25 cellular contexts compared by ENCODE assay signal in genomic region chr19:49684983-49685553, GRCh38. TPM values are rescaled to one million over a fixed set of nuclear protein-coding genes. Genes with fewer than 3 reads are reported as not detected.
A peak's percentile ranks its signal among the peaks of the same experiment; 100 is the strongest.
DNase-seq lines count a peak whose midpoint lies in the region; ATAC-seq and TF ChIP-seq lines count a peak whose summit lies in the region.
"Had no signal": no experiment of that assay in that cellular context is flagged by ENCODE, and none has a peak within 500 bp of the region (broad histone marks: within the 10 kb centered on the region; RNA-seq: fewer than 3 reads in every experiment).

No MANE protein-coding gene starts in this region.

- no peaks in the 10 kb centered on the region for H3K27me3 ChIP-seq in H9 (ENCODE audit: insufficient read depth, low read length)
- H3K27me3 ChIP-seq: ascending aorta, dorsolateral prefrontal cortex, uterus had no signal

- H3K18ac ChIP-seq in H9 (ENCODE audit: insufficient read length, low read depth, low read length): no peak overlapping the region

- H3K27me3 Mint-ChIP-seq in H9 (ENCODE audit: low read depth): no peaks in the 10 kb centered on the region; the same call in 1 of the 2 replicates
- no peaks in the 10 kb centered on the region for H3K27me3 Mint-ChIP-seq in chondrocyte (ENCODE audit: low read depth)
- peaks cover 5% of the 10 kb centered on the region for H3K27me3 Mint-ChIP-seq in neural crest cell (ENCODE audit: low read depth)
- H3K27me3 Mint-ChIP-seq: activated naive CD8-positive, alpha-beta T cell treated with anti-CD3 and anti-CD28 coated beads for 36 hours had no signal

- H3K79me2 ChIP-seq in H9 (ENCODE audit: insufficient read depth, low read length): no peaks in the 10 kb centered on the region; the same call in 1 of the 2 replicates

- DNase-seq in GM12865 (ENCODE audit: low read depth) (no peak), H9 (no peak), chondrocyte (ENCODE audit: low spot score) (no peak), neural crest cell (ENCODE audit: low read depth, low spot score) (no peak), SW480 (ENCODE audit: low spot score) (no peak)
- DNase-seq: activated effector memory CD4-positive, alpha-beta T cell treated with Interleukin-2 at 50 U/mL for 16 hours; activated naive CD8-positive, alpha-beta T cell treated with anti-CD3 and anti-CD28 coated beads for 36 hours; dorsolateral prefrontal cortex; kidney glomerular epithelial cell; NCI-H1436 treated with DMSO at 0.1 percent for 48 hours; NCI-H2107; NCI-H446; stimulated activated CD4-positive, alpha-beta T cell treated with anti-CD3 and anti-CD28 coated beads, Interleukin-4, amount 100 ng/mL, for 24 hours; stimulated activated naive CD4-positive, alpha-beta T cell; uterus had no signal

- WGBS in H9 (ENCODE audit: extremely low coverage, insufficient read length, low lambda C conversion rate): no CpG with 5 or more reads among the region's 13 CpGs

- H2BK5ac ChIP-seq in H9 (ENCODE audit: insufficient read length, low read length): no peak overlapping the region

- no peak overlapping the region for H3K4me2 ChIP-seq in H9 (ENCODE audit: insufficient read depth, insufficient read length, low read length)

- no peak overlapping the region for H2BK12ac ChIP-seq in H9 (ENCODE audit: insufficient read length, low read depth, low read length)

- H2AFZ ChIP-seq in H9 (ENCODE audit: low read length): no peak overlapping the region

- H2AK5ac ChIP-seq in H9 (ENCODE audit: insufficient read length, low read length): no peak overlapping the region

- H3K4me1 ChIP-seq in H9 (ENCODE audit: insufficient read depth, low read length): peaks cover 10% of the 10 kb centered on the region; the same call in 1 of the 2 replicates

- H4K8ac ChIP-seq in H9 (replicated peaks; ENCODE audit: insufficient read length, low read depth, low read length): no peak overlapping the region

- H3K79me1 ChIP-seq in H9 (ENCODE audit: insufficient read depth, low read depth, low read length, poor library complexity, severe bottlenecking): peaks cover 2% of the 10 kb centered on the region

- H4K91ac ChIP-seq in H9 (ENCODE audit: insufficient read length, low read depth, low read length): no peak overlapping the region

- H2BK20ac ChIP-seq in H9 (ENCODE audit: low read depth, low read length, poor library complexity, severe bottlenecking): no peak overlapping the region

- no peak overlapping the region for H3K27ac ChIP-seq in H9 (ENCODE audit: insufficient read length, low read depth, low read length)
- H3K27ac ChIP-seq: ascending aorta, C4-2B, uterus, VCaP had no signal

- H3K4me1 Mint-ChIP-seq in H9 (peaks cover 30 to 55% of the 10 kb centered on the region in 2 experiments), chondrocyte (ENCODE audit: low read depth) (peaks cover 16% of the 10 kb centered on the region), neural crest cell (peaks cover 25% of the 10 kb centered on the region)

- no peak overlapping the region for H2BK15ac ChIP-seq in H9 (ENCODE audit: low read depth, low read length)

- H3K27ac Mint-ChIP-seq in H9 (peak overlapping the region in 2 of 3 experiments; percentile 39 to 72; a peak in 2 of 7 replicates), chondrocyte (ENCODE audit: unreplicated experiment) (no peak overlapping the region), neural crest cell (ENCODE audit: unreplicated experiment) (no peak overlapping the region)

- peaks cover 3% of the 10 kb centered on the region for H3K23me2 ChIP-seq in H9 (ENCODE audit: insufficient read length, low read depth, low read length, poor library complexity, severe bottlenecking)

- no peak overlapping the region for H3K14ac ChIP-seq in H9 (ENCODE audit: insufficient read depth, low read length)

- H3T11ph ChIP-seq in H9 (ENCODE audit: low read length): no peak overlapping the region

- H4K20me1 ChIP-seq in H9 (ENCODE audit: control insufficient read depth, insufficient read depth, insufficient read length): no peaks in the 10 kb centered on the region

- H3K36me3 Mint-ChIP-seq in H9 (ENCODE audit: insufficient read depth in 1 of 3, low read depth in 3 of 3) (peaks cover 43 to 72% (median 63%) of the 10 kb centered on the region in 3 experiments), chondrocyte (ENCODE audit: low read depth) (peaks cover 17% of the 10 kb centered on the region), neural crest cell (ENCODE audit: low read depth) (peaks cover 15% of the 10 kb centered on the region)

- H3K56ac ChIP-seq in H9 (ENCODE audit: insufficient read length, low read depth, low read length): no peak overlapping the region

- peak; percentile 2 for TF ChIP-seq CTCF in GM12865 (IDR thresholded peaks at IDR 0.05; ENCODE audit: insufficient read depth, low read depth, low read length, missing control alignments)
- no peak for TF ChIP-seq CTCF in H9 (conservative IDR thresholded peaks at IDR 0.05)
- peak; percentile 17 for TF ChIP-seq CTCF in chondrocyte (IDR thresholded peaks at IDR 0.05)
- no peak for TF ChIP-seq CTCF in neural crest cell (conservative IDR thresholded peaks at IDR 0.05)

- no peak overlapping the region for H3K23ac ChIP-seq in H9 (ENCODE audit: insufficient read length, low read depth, low read length)

- no peaks in the 10 kb centered on the region for H3K9me3 ChIP-seq in H9 (ENCODE audit: control insufficient read depth, low read depth, low read length)
- H3K9me3 ChIP-seq: ascending aorta, HAP-1, uterus had no signal

- H3K4me3 Mint-ChIP-seq in H9: peak overlapping the region in 1 of 2 experiments; percentile 51; a peak in 3 of 5 replicates
- no peak overlapping the region for H3K4me3 Mint-ChIP-seq in chondrocyte (ENCODE audit: unreplicated experiment)
- H3K4me3 Mint-ChIP-seq in neural crest cell: peak overlapping the region; percentile 74
- H3K4me3 Mint-ChIP-seq: nephron had no signal

- H2BK120ac ChIP-seq in H9 (ENCODE audit: low read depth, low read length, poor library complexity, severe bottlenecking): no peak overlapping the region

- ATAC-seq in HG03196 (IDR thresholded peaks at IDR 0.05; ENCODE audit: unreplicated experiment): no peak
- no peak for ATAC-seq in HG03097 (IDR thresholded peaks at IDR 0.05; ENCODE audit: low FRiP score, unreplicated experiment)
- ATAC-seq in HG02840 (IDR thresholded peaks at IDR 0.05; ENCODE audit: low FRiP score, unreplicated experiment): no peak
- ATAC-seq: sciatic nerve had no signal

- H3K4ac ChIP-seq in H9 (ENCODE audit: low read depth, low read length): no peak overlapping the region

- H3K9ac ChIP-seq in H9 (ENCODE audit: extremely low read depth, insufficient read length, low read length): no peak overlapping the region

- H4K5ac ChIP-seq in H9 (ENCODE audit: insufficient read length, low read depth, low read length): no peak overlapping the region

- H3K4me3 ChIP-seq in GM12865 (ENCODE audit: low read depth, low read length): no peak overlapping the region
- H3K4me3 ChIP-seq: ascending aorta, dorsolateral prefrontal cortex, HAP-1, lung, uterus had no signal

- H3K9me3 Mint-ChIP-seq in H9: no peaks in the 10 kb centered on the region; a peak in 2 of 5 replicates
- H3K9me3 Mint-ChIP-seq in chondrocyte (ENCODE audit: low read depth): no peaks in the 10 kb centered on the region
- H3K9me3 Mint-ChIP-seq in neural crest cell: no peaks in the 10 kb centered on the region
- H3K9me3 Mint-ChIP-seq: activated naive CD8-positive, alpha-beta T cell treated with anti-CD3 and anti-CD28 coated beads for 36 hours; nephron had no signal

RNA-seq across cellular contexts. Expression of gene ADM5, which starts 4.3 kb away (rescaled TPM):
- 13.5 and 13.6 TPM in 2 replicates for total RNA-seq in H9 (2021)
- 0.49 to 1.4 TPM (median 0.52 TPM) in 3 replicates for total RNA-seq in chondrocyte
- 11.8 TPM in 2 replicates for total RNA-seq in neural crest cell

RNA-seq across cellular contexts. Expression of gene CPT1C, which starts 5.8 kb away (rescaled TPM):
- total RNA-seq in H9 (2021): 66.4 and 74.6 TPM in 2 replicates
- 26.3 to 30.7 TPM (median 27.3 TPM) in 3 replicates for total RNA-seq in chondrocyte
- 87.7 and 96.1 TPM in 2 replicates for total RNA-seq in neural crest cell

RNA-seq across cellular contexts. Expression of gene PRMT1, which starts 8.0 kb away (rescaled TPM):
- 504 and 505 TPM in 2 replicates for total RNA-seq in H9 (2021)
- total RNA-seq in chondrocyte: 97.7 to 105 TPM (median 98.0 TPM) in 3 replicates
- 454 and 470 TPM in 2 replicates for total RNA-seq in neural crest cell

RNA-seq across cellular contexts. Expression of gene BCL2L12, which starts 19.3 kb away (rescaled TPM):
- 145 and 154 TPM in 2 replicates for total RNA-seq in H9 (2021)
- total RNA-seq in chondrocyte: 18.3 to 26.6 TPM (median 21.4 TPM) in 3 replicates
- 92.4 and 99.5 TPM in 2 replicates for total RNA-seq in neural crest cell

RNA-seq across cellular contexts. Expression of gene IRF3, which starts 19.4 kb away (rescaled TPM):
- total RNA-seq in H9 (2021) (185 and 205 TPM in 2 replicates), chondrocyte (45.8 to 75.3 TPM (median 53.0 TPM) in 3 replicates), neural crest cell (70.0 and 76.0 TPM in 2 replicates)

Comparison
In these comparisons a context has a peak if more than half of its experiments do, and no peak if none do; other contexts are left out.
1. CTCF ChIP-seq: peak in GM12865 (single experiment) and chondrocyte (single experiment); none in H9 (single experiment) and neural crest cell (single experiment).
2. H3K27ac Mint-ChIP-seq: peak in H9 (2 of 3); none in chondrocyte (single experiment) and neural crest cell (single experiment).